ENCODE assay signal across 1 cellular context in the genomic region with DNA sequence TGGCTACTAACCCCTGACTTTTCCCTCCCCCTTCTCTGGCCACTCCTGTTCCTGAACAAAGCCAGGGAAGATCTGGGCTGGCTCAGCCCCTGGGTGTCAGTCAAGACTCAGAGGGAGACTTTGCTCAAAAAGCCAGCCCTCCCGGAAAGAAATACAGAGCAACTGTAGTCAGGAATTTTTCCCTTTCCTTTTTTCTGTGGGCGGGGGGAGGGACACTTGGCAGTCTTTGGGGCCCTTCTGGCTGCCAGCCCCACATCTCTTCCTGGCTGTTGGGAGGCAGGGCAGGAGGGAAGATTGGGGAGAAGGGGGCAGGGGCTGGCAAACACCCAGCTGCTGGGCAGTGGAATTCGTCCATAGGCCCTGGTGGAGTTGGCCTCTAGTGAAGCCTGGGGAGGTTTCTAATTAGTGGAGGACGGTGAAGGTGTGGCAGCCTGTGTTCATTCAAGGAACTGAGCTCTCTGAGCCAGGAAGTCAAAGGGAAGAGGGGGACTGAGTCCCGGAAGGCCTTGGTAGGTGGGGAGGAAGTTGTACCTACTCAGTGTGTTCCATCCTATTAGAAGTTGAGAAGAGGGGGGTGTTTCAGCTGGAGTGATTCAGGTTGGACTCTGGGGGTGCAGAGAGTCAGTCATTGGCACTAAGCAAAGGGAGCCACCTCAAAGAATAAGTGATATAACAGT.
TF ChIP-seq lines count a peak whose summit lies in the region.

No MANE protein-coding gene starts in this region.

TF ChIP-seq in GM23338, 12 proteins besides CTCF, POLR2A, EP300 and RAD21 (continued from another document):
- TF ChIP-seq, protein P1, sequence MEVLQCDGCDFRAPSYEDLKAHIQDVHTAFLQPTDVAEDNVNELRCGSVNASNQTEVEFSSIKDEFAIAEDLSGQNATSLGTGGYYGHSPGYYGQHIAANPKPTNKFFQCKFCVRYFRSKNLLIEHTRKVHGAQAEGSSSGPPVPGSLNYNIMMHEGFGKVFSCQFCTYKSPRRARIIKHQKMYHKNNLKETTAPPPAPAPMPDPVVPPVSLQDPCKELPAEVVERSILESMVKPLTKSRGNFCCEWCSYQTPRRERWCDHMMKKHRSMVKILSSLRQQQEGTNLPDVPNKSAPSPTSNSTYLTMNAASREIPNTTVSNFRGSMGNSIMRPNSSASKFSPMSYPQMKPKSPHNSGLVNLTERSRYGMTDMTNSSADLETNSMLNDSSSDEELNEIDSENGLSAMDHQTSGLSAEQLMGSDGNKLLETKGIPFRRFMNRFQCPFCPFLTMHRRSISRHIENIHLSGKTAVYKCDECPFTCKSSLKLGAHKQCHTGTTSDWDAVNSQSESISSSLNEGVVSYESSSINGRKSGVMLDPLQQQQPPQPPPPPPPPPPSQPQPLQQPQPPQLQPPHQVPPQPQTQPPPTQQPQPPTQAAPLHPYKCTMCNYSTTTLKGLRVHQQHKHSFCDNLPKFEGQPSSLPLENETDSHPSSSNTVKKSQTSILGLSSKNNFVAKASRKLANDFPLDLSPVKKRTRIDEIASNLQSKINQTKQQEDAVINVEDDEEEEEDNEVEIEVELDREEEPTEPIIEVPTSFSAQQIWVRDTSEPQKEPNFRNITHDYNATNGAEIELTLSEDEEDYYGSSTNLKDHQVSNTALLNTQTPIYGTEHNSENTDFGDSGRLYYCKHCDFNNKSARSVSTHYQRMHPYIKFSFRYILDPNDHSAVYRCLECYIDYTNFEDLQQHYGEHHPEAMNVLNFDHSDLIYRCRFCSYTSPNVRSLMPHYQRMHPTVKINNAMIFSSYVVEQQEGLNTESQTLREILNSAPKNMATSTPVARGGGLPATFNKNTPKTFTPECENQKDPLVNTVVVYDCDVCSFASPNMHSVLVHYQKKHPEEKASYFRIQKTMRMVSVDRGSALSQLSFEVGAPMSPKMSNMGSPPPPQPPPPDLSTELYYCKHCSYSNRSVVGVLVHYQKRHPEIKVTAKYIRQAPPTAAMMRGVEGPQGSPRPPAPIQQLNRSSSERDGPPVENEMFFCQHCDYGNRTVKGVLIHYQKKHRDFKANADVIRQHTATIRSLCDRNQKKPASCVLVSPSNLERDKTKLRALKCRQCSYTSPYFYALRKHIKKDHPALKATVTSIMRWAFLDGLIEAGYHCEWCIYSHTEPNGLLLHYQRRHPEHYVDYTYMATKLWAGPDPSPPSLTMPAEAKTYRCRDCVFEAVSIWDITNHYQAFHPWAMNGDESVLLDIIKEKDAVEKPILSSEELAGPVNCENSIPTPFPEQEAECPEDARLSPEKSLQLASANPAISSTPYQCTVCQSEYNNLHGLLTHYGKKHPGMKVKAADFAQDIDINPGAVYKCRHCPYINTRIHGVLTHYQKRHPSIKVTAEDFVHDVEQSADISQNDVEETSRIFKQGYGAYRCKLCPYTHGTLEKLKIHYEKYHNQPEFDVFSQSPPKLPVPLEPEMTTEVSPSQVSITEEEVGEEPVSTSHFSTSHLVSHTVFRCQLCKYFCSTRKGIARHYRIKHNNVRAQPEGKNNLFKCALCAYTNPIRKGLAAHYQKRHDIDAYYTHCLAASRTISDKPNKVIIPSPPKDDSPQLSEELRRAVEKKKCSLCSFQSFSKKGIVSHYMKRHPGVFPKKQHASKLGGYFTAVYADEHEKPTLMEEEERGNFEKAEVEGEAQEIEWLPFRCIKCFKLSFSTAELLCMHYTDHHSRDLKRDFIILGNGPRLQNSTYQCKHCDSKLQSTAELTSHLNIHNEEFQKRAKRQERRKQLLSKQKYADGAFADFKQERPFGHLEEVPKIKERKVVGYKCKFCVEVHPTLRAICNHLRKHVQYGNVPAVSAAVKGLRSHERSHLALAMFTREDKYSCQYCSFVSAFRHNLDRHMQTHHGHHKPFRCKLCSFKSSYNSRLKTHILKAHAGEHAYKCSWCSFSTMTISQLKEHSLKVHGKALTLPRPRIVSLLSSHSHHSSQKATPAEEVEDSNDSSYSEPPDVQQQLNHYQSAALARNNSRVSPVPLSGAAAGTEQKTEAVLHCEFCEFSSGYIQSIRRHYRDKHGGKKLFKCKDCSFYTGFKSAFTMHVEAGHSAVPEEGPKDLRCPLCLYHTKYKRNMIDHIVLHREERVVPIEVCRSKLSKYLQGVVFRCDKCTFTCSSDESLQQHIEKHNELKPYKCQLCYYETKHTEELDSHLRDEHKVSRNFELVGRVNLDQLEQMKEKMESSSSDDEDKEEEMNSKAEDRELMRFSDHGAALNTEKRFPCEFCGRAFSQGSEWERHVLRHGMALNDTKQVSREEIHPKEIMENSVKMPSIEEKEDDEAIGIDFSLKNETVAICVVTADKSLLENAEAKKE (CRISPR knock-in tag; IDR thresholded peaks at IDR 0.05), result no peak
- TF ChIP-seq JUNB (IDR thresholded peaks at IDR 0.05; ENCODE audit: unreplicated experiment) (no peak), POLR2AphosphoS5 (IDR thresholded peaks at IDR 0.05; ENCODE audit: low read depth) (no peak), CREB1 (CRISPR knock-in tag; IDR thresholded peaks at IDR 0.05; ENCODE audit: low read depth) (no peak)
- TF ChIP-seq, protein P2, sequence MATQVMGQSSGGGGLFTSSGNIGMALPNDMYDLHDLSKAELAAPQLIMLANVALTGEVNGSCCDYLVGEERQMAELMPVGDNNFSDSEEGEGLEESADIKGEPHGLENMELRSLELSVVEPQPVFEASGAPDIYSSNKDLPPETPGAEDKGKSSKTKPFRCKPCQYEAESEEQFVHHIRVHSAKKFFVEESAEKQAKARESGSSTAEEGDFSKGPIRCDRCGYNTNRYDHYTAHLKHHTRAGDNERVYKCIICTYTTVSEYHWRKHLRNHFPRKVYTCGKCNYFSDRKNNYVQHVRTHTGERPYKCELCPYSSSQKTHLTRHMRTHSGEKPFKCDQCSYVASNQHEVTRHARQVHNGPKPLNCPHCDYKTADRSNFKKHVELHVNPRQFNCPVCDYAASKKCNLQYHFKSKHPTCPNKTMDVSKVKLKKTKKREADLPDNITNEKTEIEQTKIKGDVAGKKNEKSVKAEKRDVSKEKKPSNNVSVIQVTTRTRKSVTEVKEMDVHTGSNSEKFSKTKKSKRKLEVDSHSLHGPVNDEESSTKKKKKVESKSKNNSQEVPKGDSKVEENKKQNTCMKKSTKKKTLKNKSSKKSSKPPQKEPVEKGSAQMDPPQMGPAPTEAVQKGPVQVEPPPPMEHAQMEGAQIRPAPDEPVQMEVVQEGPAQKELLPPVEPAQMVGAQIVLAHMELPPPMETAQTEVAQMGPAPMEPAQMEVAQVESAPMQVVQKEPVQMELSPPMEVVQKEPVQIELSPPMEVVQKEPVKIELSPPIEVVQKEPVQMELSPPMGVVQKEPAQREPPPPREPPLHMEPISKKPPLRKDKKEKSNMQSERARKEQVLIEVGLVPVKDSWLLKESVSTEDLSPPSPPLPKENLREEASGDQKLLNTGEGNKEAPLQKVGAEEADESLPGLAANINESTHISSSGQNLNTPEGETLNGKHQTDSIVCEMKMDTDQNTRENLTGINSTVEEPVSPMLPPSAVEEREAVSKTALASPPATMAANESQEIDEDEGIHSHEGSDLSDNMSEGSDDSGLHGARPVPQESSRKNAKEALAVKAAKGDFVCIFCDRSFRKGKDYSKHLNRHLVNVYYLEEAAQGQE (IDR thresholded peaks at IDR 0.05; ENCODE audit: unreplicated experiment), result no peak
